In genomic region chr13:79992111-79992510, GRCh38 we compare ENCODE assay signal across 22 cellular contexts.
A peak's percentile ranks its signal among the peaks of the same experiment; 100 is the strongest.
DNase-seq lines count a peak whose midpoint lies in the region; ATAC-seq and TF ChIP-seq lines count a peak whose summit lies in the region.
"Had no signal": no experiment of that assay in that cellular context is flagged by ENCODE, and none has a peak within 500 bp of the region (broad histone marks: within the 10 kb centered on the region; RNA-seq: fewer than 3 reads in every experiment).

No MANE protein-coding gene starts in this region.

- no peak for TF ChIP-seq POLR2A in IMR-90 (IDR thresholded peaks at IDR 0.05; ENCODE audit: low read depth, low read length)

- no CpG with 5 or more reads among the region's 1 CpG for WGBS in IMR-90 (ENCODE audit: extremely low coverage in 2 of 2, insufficient read length in 1 of 2), 2 experiments

- no peak overlapping the region for H2BK20ac ChIP-seq in IMR-90 (ENCODE audit: low read depth, low read length)

- H4K5ac ChIP-seq in IMR-90 (ENCODE audit: low read depth, low read length): no peak overlapping the region

- TF ChIP-seq RAD21 in IMR-90 (IDR thresholded peaks at IDR 0.05; ENCODE audit: low read length): no peak

- no peak overlapping the region for H3K4me3 ChIP-seq in IMR-90 (ENCODE audit: insufficient read depth, low read depth, low read length)
- H3K4me3 ChIP-seq in cardiac fibroblast (replicated peaks in 1 of 2; ENCODE audit: low read depth in 2 of 2, low read length in 2 of 2): no peak overlapping the region
- H3K4me3 ChIP-seq: GM12878 had no signal

- DNase-seq in IMR-90 (no peak), cardiac fibroblast (ENCODE audit: low read depth in 2 of 2) (peak; percentile 32 to 59), iris pigment epithelial cell (ENCODE audit: low read depth) (peak; percentile 40), osteocyte (ENCODE audit: extremely low spot score, unreplicated experiment) (no peak), NOMO-1 treated with dmso at 0.1 percent for 144 hours (lab: John Stamatoyannopoulos, UW; ENCODE audit: unreplicated experiment) (no peak)
- DNase-seq: ACHN; BE2C; C1 segment of cervical spinal cord; CD4-positive, CD25-positive, alpha-beta regulatory T cell; CD8-positive, alpha-beta memory T cell; COR-L47; DMS 273 treated with DMSO at 0.1 percent for 48 hours; DMS53; DND-41; EL; GOT3; H7 had no signal

- no peak overlapping the region for H3K14ac ChIP-seq in IMR-90 (replicated peaks; ENCODE audit: low read depth, low read length)

- no TSS peak for BruUV-seq in IMR-90 (replicated peaks; lab: Mats Ljungman, UMichigan)

- no peaks in the 10 kb centered on the region for H3K9me3 ChIP-seq in IMR-90 (ENCODE audit: control insufficient read depth, insufficient read depth, low read length)
- H3K9me3 ChIP-seq: BE2C had no signal

- no peaks in the 10 kb centered on the region for H3K9me3 Mint-ChIP-seq in osteocyte (ENCODE audit: unreplicated experiment)

- H3K36me3 Mint-ChIP-seq in osteocyte (ENCODE audit: unreplicated experiment): no peaks in the 10 kb centered on the region
- H3K36me3 Mint-ChIP-seq: CD4-positive, CD25-positive, alpha-beta regulatory T cell; CD8-positive, alpha-beta memory T cell; IgD-negative memory B cell had no signal

- no peak overlapping the region for H3K56ac ChIP-seq in IMR-90 (ENCODE audit: extremely low read depth, insufficient read depth, low read length)

- no peaks in the 10 kb centered on the region for H3K36me3 ChIP-seq in IMR-90 (ENCODE audit: control insufficient read depth, insufficient read depth, low read length)
- H3K36me3 ChIP-seq: BE2C had no signal

- H2BK120ac ChIP-seq in IMR-90 (ENCODE audit: low read depth, low read length): no peak overlapping the region

- 0 out of 3 replicates have a peak overlapping the region, but pooled peaks have one; percentile 14 for H2BK15ac ChIP-seq in IMR-90 (ENCODE audit: low read depth, low read length)

- H3K9ac ChIP-seq in IMR-90 (ENCODE audit: low read depth, low read length): no peak overlapping the region

- H4K20me1 ChIP-seq in IMR-90 (ENCODE audit: insufficient read depth, low read length): no peaks in the 10 kb centered on the region

- no peak overlapping the region for H2BK5ac ChIP-seq in IMR-90 (ENCODE audit: low read depth, low read length, poor library complexity, severe bottlenecking)

- H3K23ac ChIP-seq in IMR-90 (ENCODE audit: low read depth, low read length): no peak overlapping the region

- no peak overlapping the region for H2AFZ ChIP-seq in IMR-90 (replicated peaks; ENCODE audit: low read length, poor library complexity)

- H3K4ac ChIP-seq in IMR-90 (ENCODE audit: low read depth, low read length): no peak overlapping the region

- TF ChIP-seq CTCF in IMR-90 (conservative IDR thresholded peaks at IDR 0.05; ENCODE audit: low read depth, low read length) (no peak), cardiac fibroblast (IDR thresholded peaks at IDR 0.05; ENCODE audit: low read depth, low read length) (no peak), osteocyte (IDR thresholded peaks at IDR 0.05) (no peak)

- peaks cover 26% of the 10 kb centered on the region for H3K4me1 Mint-ChIP-seq in osteocyte (ENCODE audit: unreplicated experiment)
- H3K4me1 Mint-ChIP-seq: CD8-positive, alpha-beta memory T cell; IgD-negative memory B cell had no signal

- dilution Hi-C loops in IMR-90 (cut with HindIII; ENCODE audit: low sequenced_read_pairs, unreplicated experiment): no loop called here

- peaks cover 13% of the 10 kb centered on the region; the same call in 1 of the 2 replicates for H3K4me1 ChIP-seq in IMR-90 (ENCODE audit: control insufficient read depth, insufficient read depth, low read length)
- H3K4me1 ChIP-seq: BE2C had no signal

- no peaks in the 10 kb centered on the region; a peak in 1 of 4 replicates for H3K79me1 ChIP-seq in IMR-90 (ENCODE audit: low read depth in 1 of 2, low read length in 2 of 2)

- intact Hi-C loops in IMR-90 (cut with micrococcal nuclease): no loop called here

- H2AK9ac ChIP-seq in IMR-90 (replicated peaks; ENCODE audit: low read depth, low read length, poor library complexity): no peak overlapping the region

- H3K9me1 ChIP-seq in IMR-90 (ENCODE audit: insufficient read depth, low read length): no peaks in the 10 kb centered on the region; the same call in 1 of the 2 replicates

- H3K27ac ChIP-seq in IMR-90 (ENCODE audit: insufficient read depth, low read length): no peak overlapping the region
- H3K27ac ChIP-seq: HL-60 had no signal

- ATAC-seq in IMR-90 (ENCODE audit: low read depth) (no peak), HG03342 (IDR thresholded peaks at IDR 0.05; ENCODE audit: unreplicated experiment) (no peak)
- ATAC-seq: GM12878, HCT116 had no signal

- no peak overlapping the region for H4K8ac ChIP-seq in IMR-90 (ENCODE audit: low read depth in 2 of 2, low read length in 2 of 2)

- no peaks in the 10 kb centered on the region for H3K27me3 ChIP-seq in IMR-90 (ENCODE audit: control insufficient read depth, insufficient read depth, low read length)
- H3K27me3 ChIP-seq: BE2C had no signal

- no peak overlapping the region for H3K4me2 ChIP-seq in IMR-90 (ENCODE audit: low read depth, low read length)

- no peaks in the 10 kb centered on the region for H3K27me3 Mint-ChIP-seq in osteocyte (ENCODE audit: unreplicated experiment)
- H3K27me3 Mint-ChIP-seq: CD4-positive, CD25-positive, alpha-beta regulatory T cell had no signal

- H4K91ac ChIP-seq in IMR-90 (ENCODE audit: insufficient read depth, low read depth, low read length): no peak overlapping the region

- no peak overlapping the region for H3K4me3 Mint-ChIP-seq in osteocyte (ENCODE audit: unreplicated experiment)
- H3K4me3 Mint-ChIP-seq: CD4-positive, CD25-positive, alpha-beta regulatory T cell; CD8-positive, alpha-beta memory T cell; IgD-negative memory B cell had no signal

- CTCF ChIA-PET in IMR-90 (lab: Yijun Ruan, JAX): no interaction called here

- peak overlapping the region; percentile 30; the same call in 1 of the 2 replicates for H3K18ac ChIP-seq in IMR-90 (ENCODE audit: low read depth, low read length)

- no peak overlapping the region for H2AK5ac ChIP-seq in IMR-90 (ENCODE audit: low read depth, low read length)

- in situ Hi-C loops in IMR-90 (cut with MboI; ENCODE audit: low sequenced_read_pairs): no loop called here

- no peak overlapping the region for H3K27ac Mint-ChIP-seq in osteocyte (ENCODE audit: unreplicated experiment)
- H3K27ac Mint-ChIP-seq: CD4-positive, CD25-positive, alpha-beta regulatory T cell; CD8-positive, alpha-beta memory T cell; IgD-negative memory B cell had no signal

- POLR2A ChIA-PET in IMR-90 (lab: Charles Lee; ENCODE audit: unreplicated experiment): no interaction called here

TF ChIP-seq in IMR-90, 13 proteins besides CTCF, POLR2A, EP300 and RAD21:
- TF ChIP-seq CEBPB (IDR thresholded peaks at IDR 0.05; ENCODE audit: low read depth, low read length) (peak; percentile 37), SMC3 (IDR thresholded peaks at IDR 0.05; ENCODE audit: low read depth, low read length) (no peak)

Comparison
In these comparisons a context has a peak if more than half of its experiments do, and no peak if none do; other contexts are left out.
1. DNase-seq: peak in cardiac fibroblast (2 of 2) and iris pigment epithelial cell (single experiment); none in IMR-90 (single experiment), osteocyte (single experiment) and NOMO-1 treated with dmso at 0.1 percent for 144 hours (single experiment).